1 cellular context compared by ENCODE assay signal in the genomic region with DNA sequence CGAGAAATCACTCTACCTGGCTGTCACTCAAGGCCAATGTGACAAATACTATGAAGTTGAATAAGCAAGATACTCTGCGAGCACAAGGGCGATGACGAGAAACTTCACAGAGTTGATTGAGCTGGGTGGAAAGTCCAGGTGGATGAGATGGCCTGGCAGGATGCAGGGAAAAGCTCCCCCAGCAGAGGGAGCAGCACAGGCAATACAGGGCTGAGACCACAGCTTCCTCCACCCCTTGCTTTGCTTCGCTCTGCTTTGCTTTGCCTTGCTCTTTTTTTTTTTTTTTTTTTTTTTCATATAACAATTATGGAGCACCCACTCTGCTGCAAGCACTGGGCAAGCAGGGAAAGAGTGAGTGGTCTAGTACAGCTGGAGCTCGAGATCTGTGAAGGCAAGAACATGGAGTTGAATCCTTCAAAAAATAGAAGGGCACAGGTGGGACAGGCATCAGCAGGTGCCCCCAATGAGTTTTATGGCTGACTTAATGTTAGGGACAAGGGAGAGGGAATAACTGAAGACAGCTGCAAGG.
TF ChIP-seq lines count a peak whose summit lies in the region.

No MANE protein-coding gene starts in this region.

TF ChIP-seq in H1, 55 proteins besides CTCF, POLR2A, EP300 and RAD21 (continued from another document):
- TF ChIP-seq MAFK (IDR thresholded peaks at IDR 0.05; ENCODE audit: low read depth, low read length), result no peak
- TF ChIP-seq FOSL1 (IDR thresholded peaks at IDR 0.05; ENCODE audit: insufficient read depth, low read depth, low read length), result no peak
- no peak for TF ChIP-seq ZNF274 (IDR thresholded peaks at IDR 0.05; ENCODE audit: borderline replicate concordance, extremely low read depth, low read length)
- no peak for TF ChIP-seq TBP (IDR thresholded peaks at IDR 0.05; ENCODE audit: low read depth, low read length)
- TF ChIP-seq YY1 (IDR thresholded peaks at IDR 0.05; ENCODE audit: low read depth, low read length), result no peak
- TF ChIP-seq RNF2 (IDR thresholded peaks at IDR 0.05; ENCODE audit: borderline replicate concordance, low read depth, low read length, missing control alignments, poor library complexity, severe bottlenecking), result no peak
- no peak for TF ChIP-seq JUN (IDR thresholded peaks at IDR 0.05; ENCODE audit: low read depth, low read length)
- no peak for TF ChIP-seq SRF (IDR thresholded peaks at IDR 0.05; ENCODE audit: low read depth, low read length)
- no peak for TF ChIP-seq GABPA (IDR thresholded peaks at IDR 0.05; ENCODE audit: borderline replicate concordance, insufficient read depth, low read length)
